In the genomic region with DNA sequence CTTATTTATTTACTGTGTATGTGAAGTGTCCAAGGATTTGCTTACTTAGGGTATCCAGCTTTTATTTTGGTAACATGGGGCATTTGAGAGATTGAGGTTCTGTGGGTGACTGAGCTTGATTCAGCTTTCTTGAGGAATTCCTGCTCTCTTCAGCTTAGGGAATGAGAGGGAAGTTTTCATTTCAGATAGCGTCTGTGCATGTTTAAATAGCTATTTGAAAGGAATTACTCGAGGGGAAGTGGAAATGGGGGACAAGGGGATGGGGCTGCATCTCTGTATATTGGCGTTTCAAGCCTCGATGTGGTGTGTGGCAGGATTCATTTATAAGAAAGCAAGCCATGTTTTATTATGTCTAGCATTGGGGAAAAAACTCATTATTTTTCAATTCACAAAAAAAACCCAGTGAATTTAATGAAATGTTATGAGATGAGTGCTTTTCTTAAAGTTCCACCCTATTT, we compare ENCODE assay signal across 8 cellular contexts. TPM values are rescaled to one million over a fixed set of nuclear protein-coding genes. Genes with fewer than 3 reads are reported as not detected.
DNase-seq lines count a peak whose midpoint lies in the region; ATAC-seq, FAIRE-seq and TF ChIP-seq lines count a peak whose summit lies in the region.

No MANE protein-coding gene starts in this region.

- H3K27me3 Mint-ChIP-seq in activated T-cell treated with anti-CD3 and anti-CD28 coated beads, Interleukin-2, amount 50 U/mL, for 4 hours (ENCODE audit: low read depth), result no peaks in the 10 kb centered on the region
- no peaks in the 10 kb centered on the region for H3K27me3 Mint-ChIP-seq in activated T-helper 1 cell treated with anti-CD3 and anti-CD28 coated beads, Interleukin-12 subunit alpha, Interleukin-12 subunit beta, Interleukin-2, Interleukin-4 antibody, amounts not matched to agents 30 ng/mL and 10 ng/mL and 1 ng/mL, durations not matched to agents 14 hours and 24 hours and 36 hours (ENCODE audit: insufficient read depth)

- H3K4me3 Mint-ChIP-seq in activated T-cell treated with anti-CD3 and anti-CD28 coated beads, Interleukin-2, amount 50 U/mL, for 4 hours, result peak overlapping the region; percentile 95
- peak overlapping the region; percentile 92 for H3K4me3 Mint-ChIP-seq in activated T-helper 1 cell treated with anti-CD3 and anti-CD28 coated beads, Interleukin-12 subunit alpha, Interleukin-12 subunit beta, Interleukin-2, Interleukin-4 antibody, amounts not matched to agents 30 ng/mL and 10 ng/mL and 1 ng/mL, durations not matched to agents 14 hours and 24 hours and 36 hours

- H3K4me1 Mint-ChIP-seq in activated T-cell treated with anti-CD3 and anti-CD28 coated beads, Interleukin-2, amount 50 U/mL, for 4 hours (ENCODE audit: low read depth), result peaks cover 47% of the 10 kb centered on the region
- peaks cover 55% of the 10 kb centered on the region for H3K4me1 Mint-ChIP-seq in activated T-helper 1 cell treated with anti-CD3 and anti-CD28 coated beads, Interleukin-12 subunit alpha, Interleukin-12 subunit beta, Interleukin-2, Interleukin-4 antibody, amounts not matched to agents 30 ng/mL and 10 ng/mL and 1 ng/mL, durations not matched to agents 14 hours and 24 hours and 36 hours (ENCODE audit: low read depth)

- no peak overlapping the region for H2AFZ ChIP-seq in keratinocyte (ENCODE audit: control insufficient read depth, low read length)

- H3K4me2 ChIP-seq in keratinocyte (ENCODE audit: control insufficient read depth, extremely low read depth, insufficient read depth, low read depth, low read length), result peak overlapping the region; percentile 77

- H3K4me3 ChIP-seq in keratinocyte (ENCODE audit: control insufficient read depth in 2 of 3, extremely low read depth in 1 of 3, insufficient read depth in 2 of 3, low read depth in 1 of 3, low read length in 3 of 3) (peak overlapping the region; percentile 63 to 88 (median 85)), thoracic aorta (peak overlapping the region; percentile 99)

- peak overlapping the region; percentile 84 for H3K27ac Mint-ChIP-seq in activated T-helper 1 cell treated with anti-CD3 and anti-CD28 coated beads, Interleukin-12 subunit alpha, Interleukin-12 subunit beta, Interleukin-2, Interleukin-4 antibody, amounts not matched to agents 30 ng/mL and 10 ng/mL and 1 ng/mL, durations not matched to agents 14 hours and 24 hours and 36 hours

- no peaks in the 10 kb centered on the region for H3K36me3 Mint-ChIP-seq in activated T-cell treated with anti-CD3 and anti-CD28 coated beads, Interleukin-2, amount 50 U/mL, for 4 hours (ENCODE audit: insufficient read depth)
- no peaks in the 10 kb centered on the region for H3K36me3 Mint-ChIP-seq in activated T-helper 1 cell treated with anti-CD3 and anti-CD28 coated beads, Interleukin-12 subunit alpha, Interleukin-12 subunit beta, Interleukin-2, Interleukin-4 antibody, amounts not matched to agents 30 ng/mL and 10 ng/mL and 1 ng/mL, durations not matched to agents 14 hours and 24 hours and 36 hours (ENCODE audit: low read depth)

- H3K36me3 ChIP-seq in keratinocyte (ENCODE audit: control insufficient read depth in 2 of 2, extremely low read depth in 1 of 2, insufficient read depth in 2 of 2, low read length in 2 of 2) (no peaks in the 10 kb centered on the region), thoracic aorta (no peaks in the 10 kb centered on the region)

- peaks cover 61% of the 10 kb centered on the region for H3K79me2 ChIP-seq in keratinocyte (ENCODE audit: control insufficient read depth, insufficient read depth, low read length)

- peak overlapping the region; percentile 55 for H3K27ac ChIP-seq in keratinocyte (ENCODE audit: control insufficient read depth, insufficient read depth, low read length)
- peak overlapping the region; percentile 98 to 99 for H3K27ac ChIP-seq in thoracic aorta

- dilution Hi-C loops in keratinocyte (cut with MboI; ENCODE audit: extremely low pct_ligation_motif_present, low sequenced_read_pairs), result no loop called here

- H3K27me3 ChIP-seq in keratinocyte (ENCODE audit: control insufficient read depth, extremely low read depth, insufficient read depth, low read length) (no peaks in the 10 kb centered on the region), thoracic aorta (replicated peaks; ENCODE audit: insufficient read depth) (no peaks in the 10 kb centered on the region)

- no peak for DNase-seq in activated T-cell treated with anti-CD3 and anti-CD28 coated beads, Interleukin-2, amount 50 U/mL, for 4 hours
- no peak for DNase-seq in activated T-cell treated with anti-CD3 and anti-CD28 coated beads, Interleukin-2, amount 50 U/mL, for 48 hours
- DNase-seq in activated T-helper 1 cell treated with anti-CD3 and anti-CD28 coated beads, Interleukin-12 subunit alpha, Interleukin-12 subunit beta, Interleukin-2, Interleukin-4 antibody, amounts not matched to agents 30 ng/mL and 10 ng/mL and 1 ng/mL, durations not matched to agents 14 hours and 24 hours and 36 hours (ENCODE audit: low spot score), result no peak
- DNase-seq in keratinocyte (ENCODE audit: low read depth, low spot score), result no peak
- no peak for DNase-seq in thoracic aorta (ENCODE audit: low spot score)
- DNase-seq in SK-N-DZ (ENCODE audit: low spot score), result no peak
- DNase-seq in NCI-H1105 (lab: John Stamatoyannopoulos, UW), result no peak

- TF ChIP-seq CTCF in keratinocyte (optimal IDR thresholded peaks at IDR 0.05 in 1 of 3, IDR thresholded peaks at IDR 0.05 in 1 of 3, conservative IDR thresholded peaks at IDR 0.05 in 1 of 3; ENCODE audit: extremely low read depth in 1 of 3, insufficient read depth in 2 of 3, low read length in 3 of 3) (no peak), thoracic aorta (IDR thresholded peaks at IDR 0.05) (no peak)

- H3K9ac ChIP-seq in keratinocyte (ENCODE audit: control insufficient read depth, extremely low read depth, insufficient read depth, low read length), result peak overlapping the region; percentile 97

- H3K4me1 ChIP-seq in keratinocyte (ENCODE audit: control insufficient read depth, extremely low read depth, insufficient read depth, low read length) (peaks cover 14% of the 10 kb centered on the region), thoracic aorta (ENCODE audit: control insufficient read depth in 1 of 2, low read depth in 2 of 2) (peaks cover 9 to 30% of the 10 kb centered on the region in 2 donors)

- peak; percentile 43 for FAIRE-seq in keratinocyte (lab: Jason Lieb, UNC)

- intact Hi-C loops in activated T-helper 1 cell treated with anti-CD3 and anti-CD28 coated beads, Interleukin-12 subunit alpha, Interleukin-12 subunit beta, Interleukin-2, Interleukin-4 antibody, amounts not matched to agents 30 ng/mL and 10 ng/mL and 1 ng/mL, durations not matched to agents 14 hours and 24 hours and 36 hours (cut with micrococcal nuclease), result loop anchor here (1.0 to 5.0 kb wide), 7 partner anchors 13 to 1713 kb away; a partner anchor contains a TSS

- H3K9me3 ChIP-seq in keratinocyte (ENCODE audit: control insufficient read depth, low read depth, low read length), result no peaks in the 10 kb centered on the region
- no peaks in the 10 kb centered on the region for H3K9me3 ChIP-seq in thoracic aorta

- H3K9me3 Mint-ChIP-seq in activated T-cell treated with anti-CD3 and anti-CD28 coated beads, Interleukin-2, amount 50 U/mL, for 4 hours, result no peaks in the 10 kb centered on the region
- no peaks in the 10 kb centered on the region for H3K9me3 Mint-ChIP-seq in activated T-helper 1 cell treated with anti-CD3 and anti-CD28 coated beads, Interleukin-12 subunit alpha, Interleukin-12 subunit beta, Interleukin-2, Interleukin-4 antibody, amounts not matched to agents 30 ng/mL and 10 ng/mL and 1 ng/mL, durations not matched to agents 14 hours and 24 hours and 36 hours

- no peaks in the 10 kb centered on the region for H3K9me1 ChIP-seq in keratinocyte (ENCODE audit: control insufficient read depth, extremely low read depth, insufficient read depth, low read length)

- ATAC-seq in activated T-cell treated with anti-CD3 and anti-CD28 coated beads, Interleukin-2, amount 50 U/mL, for 4 hours, result no peak
- ATAC-seq in thoracic aorta (ENCODE audit: insufficient number of reproducible peaks, low FRiP score, low read depth) (no peak), HG02623 (IDR thresholded peaks at IDR 0.05; ENCODE audit: unreplicated experiment) (no peak)

- H4K20me1 ChIP-seq in keratinocyte (ENCODE audit: control insufficient read depth, extremely low read depth, insufficient read depth, low read length), result no peaks in the 10 kb centered on the region

RNA-seq across cellular contexts. Expression of a gene that starts 1.0 kb away (rescaled TPM):
- total RNA-seq in activated T-cell treated with anti-CD3 and anti-CD28 coated beads, Interleukin-2, amount 50 U/mL, for 4 hours, result 10 to 100 TPM; 50.2 to 55.3 (median 51.9) TPM
- 66.1 and 70.0 TPM in 2 replicates for total RNA-seq in activated T-helper 1 cell treated with anti-CD3 and anti-CD28 coated beads, Interleukin-12 subunit alpha, Interleukin-12 subunit beta, Interleukin-2, Interleukin-4 antibody, amounts not matched to agents 30 ng/mL and 10 ng/mL and 1 ng/mL, durations not matched to agents 14 hours and 24 hours and 36 hours
- polyA plus RNA-seq in keratinocyte, result 91.3 to 141 TPM (median 112 TPM) in 3 replicates
- 221 TPM for polyA plus RNA-seq in keratinocyte (2011; ENCODE audit: low read depth)
- 52.1 and 106 TPM in 2 replicates for polyA plus RNA-seq in keratinocyte (2011; cell fraction: cytosol; rRNA removed)
- 149 and 200 TPM in 2 replicates for polyA plus RNA-seq in keratinocyte (2011; cell fraction: nucleus; rRNA removed)
- 64.0 and 75.1 TPM in 2 replicates for polyA plus RNA-seq in keratinocyte (2012; ENCODE audit: low replicate concordance)
- 32.8 to 260 TPM (median 161 TPM) in 3 replicates for polyA minus RNA-seq in keratinocyte
- 85.2 TPM for polyA minus RNA-seq in keratinocyte (2011; cell fraction: cytosol; rRNA and poly(A)+ RNA removed)
- polyA minus RNA-seq in keratinocyte (2011; cell fraction: nucleus; rRNA and poly(A)+ RNA removed), result 143 and 252 TPM in 2 replicates
- 10 to 100 TPM; 51.1 to 53.1 TPM for total RNA-seq in thoracic aorta
- 37.9 and 39.9 TPM in 2 replicates for polyA plus RNA-seq in SK-N-DZ (2014; cell fraction: cytosol; rRNA removed)
- 73.4 and 77.3 TPM in 2 replicates for polyA plus RNA-seq in SK-N-DZ (2014; cell fraction: nucleus; rRNA removed)
